Comparison of ENCODE assay signal across 11 cellular contexts in genomic region chr1:151167116-151167515, GRCh38. TPM values are rescaled to one million over a fixed set of nuclear protein-coding genes. Genes with fewer than 3 reads are reported as not detected.
DNase-seq lines count a peak whose midpoint lies in the region; TF ChIP-seq lines count a peak whose summit lies in the region.
"Had no signal": no experiment of that assay in that cellular context is flagged by ENCODE, and none has a peak within 500 bp of the region (broad histone marks: within the 10 kb centered on the region; RNA-seq: fewer than 3 reads in every experiment).

No MANE protein-coding gene starts in this region.

- H3K9me3 ChIP-seq in spleen, result no peaks in the 10 kb centered on the region
- H3K9me3 ChIP-seq: transverse colon had no signal

- no peaks in the 10 kb centered on the region for H3K27me3 Mint-ChIP-seq in activated CD4-positive, alpha-beta T cell treated with anti-CD3 and anti-CD28 coated beads, Interleukin-2, amount 10 ng/mL, durations not matched to agents 24 days and 14 days

- intact Hi-C loops in activated CD4-positive, alpha-beta T cell treated with anti-CD3 and anti-CD28 coated beads, Interleukin-2, amount 10 ng/mL, durations not matched to agents 24 days and 14 days (cut with micrococcal nuclease), result no loop called here
- intact Hi-C loops in spleen (cut with DNase I; ENCODE audit: low total_unique reads), result no loop called here

- H3K4me1 ChIP-seq in spleen, result peaks cover 15 to 56% (median 37%) of the 10 kb centered on the region in 6 donors

- peaks cover 35% of the 10 kb centered on the region for H3K4me1 Mint-ChIP-seq in activated CD4-positive, alpha-beta T cell treated with anti-CD3 and anti-CD28 coated beads, Interleukin-2, amount 10 ng/mL, durations not matched to agents 24 days and 14 days

- H3K27ac ChIP-seq in spleen, result peak overlapping the region in 3 of 8 donors; percentile 88 to 93 (median 89)

- H3K9me3 Mint-ChIP-seq in activated CD4-positive, alpha-beta T cell treated with anti-CD3 and anti-CD28 coated beads, Interleukin-2, amount 10 ng/mL, durations not matched to agents 24 days and 14 days, result no peaks in the 10 kb centered on the region

- no peaks in the 10 kb centered on the region for H3K27me3 ChIP-seq in spleen (replicated peaks in 1 of 7)
- H3K27me3 ChIP-seq: transverse colon had no signal

- peaks cover 0 to 83% (median 35%) of the 10 kb centered on the region in 6 donors for H3K36me3 ChIP-seq in spleen

- TF ChIP-seq CTCF in WI38 (IDR thresholded peaks at IDR 0.05; ENCODE audit: low read depth, low read length), result no peak
- TF ChIP-seq CTCF in fibroblast of the aortic adventitia (IDR thresholded peaks at IDR 0.05; ENCODE audit: insufficient read depth, low read length), result no peak
- no peak for TF ChIP-seq CTCF in spleen (IDR thresholded peaks at IDR 0.05 in 8 of 11, conservative IDR thresholded peaks at IDR 0.05 in 3 of 11)

- no peak for TF ChIP-seq POLR2A in spleen (IDR thresholded peaks at IDR 0.05)

- 77 to 92% (median 91%) methylated on average over 6 of the region's 6 CpGs for WGBS in spleen, 5 donors

- H3K4me3 Mint-ChIP-seq in activated CD4-positive, alpha-beta T cell treated with anti-CD3 and anti-CD28 coated beads, Interleukin-2, amount 10 ng/mL, durations not matched to agents 24 days and 14 days, result peak overlapping the region; percentile 97

- H3K4me3 ChIP-seq in WI38 (ENCODE audit: low read depth, low read length), result peak overlapping the region; percentile 99
- peak overlapping the region; percentile 98 for H3K4me3 ChIP-seq in fibroblast of the aortic adventitia (ENCODE audit: low read depth, low read length)
- peak overlapping the region in 7 of 8 donors; percentile 65 to 95 (median 79) for H3K4me3 ChIP-seq in spleen

- H3K36me3 Mint-ChIP-seq in activated CD4-positive, alpha-beta T cell treated with anti-CD3 and anti-CD28 coated beads, Interleukin-2, amount 10 ng/mL, durations not matched to agents 24 days and 14 days (ENCODE audit: low read depth), result peaks cover 61% of the 10 kb centered on the region

- peak overlapping the region; percentile 91 for H3K27ac Mint-ChIP-seq in activated CD4-positive, alpha-beta T cell treated with anti-CD3 and anti-CD28 coated beads, Interleukin-2, amount 10 ng/mL, durations not matched to agents 24 days and 14 days

- DNase-seq in activated CD4-positive, alpha-beta T cell treated with anti-CD3 and anti-CD28 coated beads, Interleukin-2, amount 10 ng/mL, durations not matched to agents 24 days and 14 days, result peak; percentile 59
- no peak for DNase-seq in activated CD4-positive, alpha-beta T cell treated with anti-CD3 and anti-CD28 coated beads for 48 hours
- DNase-seq in fibroblast of the aortic adventitia (ENCODE audit: low read depth) (no peak), spleen (peak; percentile 74), NCI-H146 treated with DMSO at 0.1 percent for 48 hours (lab: John Stamatoyannopoulos, UW; ENCODE audit: unreplicated experiment) (no peak), HK-2 (ENCODE audit: unreplicated experiment) (no peak), NCI-H1417 treated with DMSO at 0.1 percent for 48 hours (lab: John Stamatoyannopoulos, UW) (no peak)
- DNase-seq: transverse colon had no signal

RNA-seq across cellular contexts. Expression of gene SCNM1, which starts 1.2 kb away (rescaled TPM):
- total RNA-seq in activated CD4-positive, alpha-beta T cell treated with anti-CD3 and anti-CD28 coated beads, Interleukin-2, amount 10 ng/mL, durations not matched to agents 24 days and 14 days, result 96.7 and 100 TPM in 2 replicates
- total RNA-seq in fibroblast of the aortic adventitia (ENCODE audit: low replicate concordance) (38.0 and 48.4 TPM in 2 replicates), spleen (10 to 100 TPM; 36.2 to 63.5 (median 41.5) TPM)
- polyA plus RNA-seq in spleen, result 10 to 100 TPM; 64.9 to 96.2 (median 74.6) TPM

RNA-seq across cellular contexts. Expression of gene LYSMD1, which starts 1.4 kb away (rescaled TPM):
- 4.7 and 5.2 TPM in 2 replicates for total RNA-seq in activated CD4-positive, alpha-beta T cell treated with anti-CD3 and anti-CD28 coated beads, Interleukin-2, amount 10 ng/mL, durations not matched to agents 24 days and 14 days
- total RNA-seq in fibroblast of the aortic adventitia (ENCODE audit: low replicate concordance) (7.5 and 12.5 TPM in 2 replicates), spleen (10 to 100 TPM in 1 of 7 donors, 1 to 10 TPM in 6; 3.7 to 10.0 (median 4.6) TPM)
- 1 to 10 TPM; 2.5 to 4.8 (median 2.8) TPM for polyA plus RNA-seq in spleen

RNA-seq across cellular contexts. Expression of gene TMOD4, which starts 8.7 kb away (rescaled TPM):
- total RNA-seq in activated CD4-positive, alpha-beta T cell treated with anti-CD3 and anti-CD28 coated beads, Interleukin-2, amount 10 ng/mL, durations not matched to agents 24 days and 14 days, result 1.3 and 1.8 TPM in 2 replicates
- 0.54 TPM in 1 of 2 replicates, not detected in the other for total RNA-seq in fibroblast of the aortic adventitia (ENCODE audit: low replicate concordance)
- 1 to 10 TPM in 1 of 7 donors, under 1 TPM in 3, not detected in 3; 0.60 to 2.0 (median 0.86) TPM for total RNA-seq in spleen
- under 1 TPM; 0.44 to 0.99 (median 0.76) TPM for polyA plus RNA-seq in spleen
- total RNA-seq: dermis microvascular lymphatic vessel endothelial cell, transverse colon had no signal

RNA-seq across cellular contexts. Expression of gene TNFAIP8L2, which starts 10.7 kb away (rescaled TPM):
- 29.4 and 32.5 TPM in 2 replicates for total RNA-seq in activated CD4-positive, alpha-beta T cell treated with anti-CD3 and anti-CD28 coated beads, Interleukin-2, amount 10 ng/mL, durations not matched to agents 24 days and 14 days
- total RNA-seq in fibroblast of the aortic adventitia (ENCODE audit: low replicate concordance), result not detected in 2 replicates
- 10 to 100 TPM; 26.3 to 48.0 (median 35.3) TPM for total RNA-seq in spleen
- polyA plus RNA-seq in spleen, result 10 to 100 TPM; 58.8 to 63.4 (median 61.9) TPM
- total RNA-seq: HT1080 had no signal

RNA-seq across cellular contexts. Expression of gene SEMA6C, which starts 20.7 kb away (rescaled TPM):
- 2.3 and 2.5 TPM in 2 replicates for total RNA-seq in activated CD4-positive, alpha-beta T cell treated with anti-CD3 and anti-CD28 coated beads, Interleukin-2, amount 10 ng/mL, durations not matched to agents 24 days and 14 days
- total RNA-seq in fibroblast of the aortic adventitia (ENCODE audit: low replicate concordance) (1.6 and 2.9 TPM in 2 replicates), spleen (1 to 10 TPM; 2.0 to 9.4 (median 4.1) TPM)
- polyA plus RNA-seq in spleen, result 1 to 10 TPM; 3.2 to 5.8 (median 4.4) TPM

Comparison
In these comparisons a context has a peak if more than half of its experiments do, and no peak if none do; other contexts are left out.
1. DNase-seq: peak in activated CD4-positive, alpha-beta T cell treated with anti-CD3 and anti-CD28 coated beads, Interleukin-2, amount 10 ng/mL, durations not matched to agents 24 days and 14 days (single experiment) and spleen (single experiment); none in activated CD4-positive, alpha-beta T cell treated with anti-CD3 and anti-CD28 coated beads for 48 hours (single experiment), fibroblast of the aortic adventitia (single experiment), NCI-H146 treated with DMSO at 0.1 percent for 48 hours (single experiment), HK-2 (single experiment) and NCI-H1417 treated with DMSO at 0.1 percent for 48 hours (single experiment).
2. Peak in every context shown above with its lines, with median percentiles within 50 percentile points of each other: H3K4me3 ChIP-seq.